In genomic region chr19:18388328-18389094, GRCh38 we compare ENCODE assay signal across 8 cellular contexts. TPM values are rescaled to one million over a fixed set of nuclear protein-coding genes. Genes with fewer than 3 reads are reported as not detected.
DNase-seq lines count a peak whose midpoint lies in the region; ATAC-seq, FAIRE-seq and TF ChIP-seq lines count a peak whose summit lies in the region.

No MANE protein-coding gene starts in this region.

- H3K36me3 Mint-ChIP-seq in MCF 10A (ENCODE audit: insufficient read depth, unreplicated experiment): peaks cover 43% of the 10 kb centered on the region

- ATAC-seq in HG02588 (IDR thresholded peaks at IDR 0.05; ENCODE audit: unreplicated experiment): peak; percentile 64
- ATAC-seq in HG03025 (IDR thresholded peaks at IDR 0.05; ENCODE audit: low FRiP score, unreplicated experiment): no peak

- peaks cover 23% of the 10 kb centered on the region for H3K4me1 Mint-ChIP-seq in MCF 10A (ENCODE audit: insufficient read depth, unreplicated experiment)

- no peak overlapping the region for H3K9ac ChIP-seq in keratinocyte (ENCODE audit: control insufficient read depth, extremely low read depth, insufficient read depth, low read length)

- dilution Hi-C loops in keratinocyte (cut with MboI; ENCODE audit: extremely low pct_ligation_motif_present, low sequenced_read_pairs): no loop called here

- no peak overlapping the region for H3K27ac Mint-ChIP-seq in MCF 10A (ENCODE audit: low read depth, unreplicated experiment)

- H3K79me2 ChIP-seq in keratinocyte (ENCODE audit: control insufficient read depth, insufficient read depth, low read length): no peaks in the 10 kb centered on the region

- POLR2A ChIA-PET in MCF 10A (lab: Yijun Ruan, JAX): interaction anchor here (0.7 to 5.5 kb wide), 8 partner anchors 11 to 1173 kb away, joined by 3 to 44 read pairs (median 4); partner anchors contain the start of genes JUND and SSBP4

- no peaks in the 10 kb centered on the region for H3K9me3 ChIP-seq in keratinocyte (ENCODE audit: control insufficient read depth, low read depth, low read length)

- no peak overlapping the region for H3K27ac ChIP-seq in keratinocyte (ENCODE audit: control insufficient read depth, insufficient read depth, low read length)

- DNase-seq in GM12864 (ENCODE audit: low read depth) (peak; percentile 43), NCI-H1694 treated with DMSO at 0.1 percent for 48 hours (lab: John Stamatoyannopoulos, UW) (peak; percentile 64), UCSD-AML1 (lab: John Stamatoyannopoulos, UW; ENCODE audit: unreplicated experiment) (peak; percentile 87), MCF 10A (ENCODE audit: unreplicated experiment) (peak; percentile 54), keratinocyte (ENCODE audit: low read depth, low spot score) (no peak)
- DNase-seq in stimulated activated CD4-positive, alpha-beta T cell treated with anti-CD3 and anti-CD28 coated beads, Interleukin-15, amount 100 ng/mL, for 1 hour (ENCODE audit: low read depth in 1 of 2, low spot score in 1 of 2): peak; percentile 61 to 73

- H3K27me3 Mint-ChIP-seq in MCF 10A (ENCODE audit: insufficient read depth, unreplicated experiment): no peaks in the 10 kb centered on the region

- H3K9me1 ChIP-seq in keratinocyte (ENCODE audit: control insufficient read depth, extremely low read depth, insufficient read depth, low read length): no peaks in the 10 kb centered on the region

- BruUV-seq in MCF 10A (replicated peaks; lab: Mats Ljungman, UMichigan): no TSS peak

- peak overlapping the region; percentile 43 for H3K4me3 ChIP-seq in GM12864 (ENCODE audit: low read depth, low read length)
- peak overlapping the region; percentile 13 to 41 (median 26) for H3K4me3 ChIP-seq in keratinocyte (ENCODE audit: control insufficient read depth in 2 of 3, extremely low read depth in 1 of 3, insufficient read depth in 2 of 3, low read depth in 1 of 3, low read length in 3 of 3)

- TF ChIP-seq CTCF in GM12864 (IDR thresholded peaks at IDR 0.05; ENCODE audit: low read depth, low read length, missing control alignments) (peak; percentile 100), MCF 10A (IDR thresholded peaks at IDR 0.05; ENCODE audit: unreplicated experiment) (peak; percentile 95), keratinocyte (optimal IDR thresholded peaks at IDR 0.05 in 1 of 3, IDR thresholded peaks at IDR 0.05 in 1 of 3, conservative IDR thresholded peaks at IDR 0.05 in 1 of 3; ENCODE audit: extremely low read depth in 1 of 3, insufficient read depth in 2 of 3, low read length in 3 of 3) (peak; percentile 83 to 98 (median 95))

- peaks cover 17% of the 10 kb centered on the region for H3K4me1 ChIP-seq in keratinocyte (ENCODE audit: control insufficient read depth, extremely low read depth, insufficient read depth, low read length)

- H2AFZ ChIP-seq in keratinocyte (ENCODE audit: control insufficient read depth, low read length): peak overlapping the region; percentile 76

- no peaks in the 10 kb centered on the region for H4K20me1 ChIP-seq in keratinocyte (ENCODE audit: control insufficient read depth, extremely low read depth, insufficient read depth, low read length)

- H3K27me3 ChIP-seq in keratinocyte (ENCODE audit: control insufficient read depth, extremely low read depth, insufficient read depth, low read length): peaks cover 16% of the 10 kb centered on the region

- peak overlapping the region; percentile 73 for H3K4me2 ChIP-seq in keratinocyte (ENCODE audit: control insufficient read depth, extremely low read depth, insufficient read depth, low read depth, low read length)

- intact Hi-C loops in MCF 10A (cut with micrococcal nuclease): no loop called here

- no peaks in the 10 kb centered on the region for H3K9me3 Mint-ChIP-seq in MCF 10A (ENCODE audit: unreplicated experiment)

- no peaks in the 10 kb centered on the region for H3K36me3 ChIP-seq in keratinocyte (ENCODE audit: control insufficient read depth in 2 of 2, extremely low read depth in 1 of 2, insufficient read depth in 2 of 2, low read length in 2 of 2)

- CTCF ChIA-PET in MCF 10A (lab: Yijun Ruan, JAX): interaction anchor here (0.6 to 5.5 kb wide), 30 partner anchors 10 to 462 kb away, joined by 3 to 61 read pairs (median 4); partner anchors contain the start of genes LRRC25, LSM4 and SSBP4

- H3K4me3 Mint-ChIP-seq in MCF 10A (ENCODE audit: unreplicated experiment): peak overlapping the region; percentile 79

- FAIRE-seq in keratinocyte (lab: Jason Lieb, UNC): no peak

RNA-seq across cellular contexts. Expression of gene GDF15, which starts 2.6 kb away (rescaled TPM):
- total RNA-seq in MCF 10A (2022): 193 and 288 TPM in 2 replicates
- 0.27 to 0.49 TPM (median 0.31 TPM) in 3 replicates for polyA plus RNA-seq in keratinocyte
- polyA plus RNA-seq in keratinocyte (2011; ENCODE audit: low read depth): 13.0 TPM
- 0.56 and 0.99 TPM in 2 replicates for polyA plus RNA-seq in keratinocyte (2011; cell fraction: cytosol; rRNA removed)
- 1.9 and 2.4 TPM in 2 replicates for polyA plus RNA-seq in keratinocyte (2011; cell fraction: nucleus; rRNA removed)
- 0.39 and 61.8 TPM in 2 replicates for polyA plus RNA-seq in keratinocyte (2012; ENCODE audit: low replicate concordance)
- polyA minus RNA-seq in keratinocyte: 0.20 to 1.0 TPM in 2 of 3 replicates, not detected in the other
- not detected for polyA minus RNA-seq in keratinocyte (2011; cell fraction: cytosol; rRNA and poly(A)+ RNA removed)
- polyA minus RNA-seq in keratinocyte (2011; cell fraction: nucleus; rRNA and poly(A)+ RNA removed): 1.6 and 2.0 TPM in 2 replicates

RNA-seq across cellular contexts. Expression of gene LRRC25, which starts 8.9 kb away (rescaled TPM):
- not detected in 2 replicates for total RNA-seq in MCF 10A (2022)
- polyA plus RNA-seq in keratinocyte: not detected in 3 replicates
- polyA plus RNA-seq in keratinocyte (2011; ENCODE audit: low read depth): not detected
- polyA plus RNA-seq in keratinocyte (2011; cell fraction: cytosol; rRNA removed): not detected in 2 replicates
- polyA plus RNA-seq in keratinocyte (2011; cell fraction: nucleus; rRNA removed): not detected in 2 replicates
- polyA plus RNA-seq in keratinocyte (2012; ENCODE audit: low replicate concordance): not detected in 2 replicates
- polyA minus RNA-seq in keratinocyte: not detected in 3 replicates
- not detected for polyA minus RNA-seq in keratinocyte (2011; cell fraction: cytosol; rRNA and poly(A)+ RNA removed)
- polyA minus RNA-seq in keratinocyte (2011; cell fraction: nucleus; rRNA and poly(A)+ RNA removed): not detected in 2 replicates

RNA-seq across cellular contexts. Expression of gene SSBP4, which starts 30.7 kb away (rescaled TPM):
- total RNA-seq in MCF 10A (2022): 22.3 and 26.3 TPM in 2 replicates
- polyA plus RNA-seq in keratinocyte: 7.5 to 11.3 TPM (median 10.8 TPM) in 3 replicates
- 3.6 TPM for polyA plus RNA-seq in keratinocyte (2011; ENCODE audit: low read depth)
- 4.1 and 15.9 TPM in 2 replicates for polyA plus RNA-seq in keratinocyte (2011; cell fraction: cytosol; rRNA removed)
- polyA plus RNA-seq in keratinocyte (2011; cell fraction: nucleus; rRNA removed): 12.5 and 15.5 TPM in 2 replicates
- polyA plus RNA-seq in keratinocyte (2012; ENCODE audit: low replicate concordance): 10.1 and 20.9 TPM in 2 replicates
- polyA minus RNA-seq in keratinocyte: 2.2 to 9.2 TPM (median 4.5 TPM) in 3 replicates
- polyA minus RNA-seq in keratinocyte (2011; cell fraction: cytosol; rRNA and poly(A)+ RNA removed): 34.0 TPM
- polyA minus RNA-seq in keratinocyte (2011; cell fraction: nucleus; rRNA and poly(A)+ RNA removed): 10.2 and 19.3 TPM in 2 replicates

RNA-seq across cellular contexts. Expression of gene PGPEP1, which starts 48.1 kb away (rescaled TPM):
- total RNA-seq in MCF 10A (2022): 6.5 and 11.9 TPM in 2 replicates
- 4.8 to 5.8 TPM (median 5.6 TPM) in 3 replicates for polyA plus RNA-seq in keratinocyte
- 1.3 TPM for polyA plus RNA-seq in keratinocyte (2011; ENCODE audit: low read depth)
- 4.0 and 4.4 TPM in 2 replicates for polyA plus RNA-seq in keratinocyte (2011; cell fraction: cytosol; rRNA removed)
- polyA plus RNA-seq in keratinocyte (2011; cell fraction: nucleus; rRNA removed): 9.2 and 10.9 TPM in 2 replicates
- 4.5 and 4.8 TPM in 2 replicates for polyA plus RNA-seq in keratinocyte (2012; ENCODE audit: low replicate concordance)
- 8.9 to 13.1 TPM (median 11.7 TPM) in 3 replicates for polyA minus RNA-seq in keratinocyte
- 7.5 TPM for polyA minus RNA-seq in keratinocyte (2011; cell fraction: cytosol; rRNA and poly(A)+ RNA removed)
- polyA minus RNA-seq in keratinocyte (2011; cell fraction: nucleus; rRNA and poly(A)+ RNA removed): 6.7 and 7.3 TPM in 2 replicates

RNA-seq across cellular contexts. Expression of gene ISYNA1, which starts 49.4 kb away (rescaled TPM):
- 6.8 and 7.7 TPM in 2 replicates for total RNA-seq in MCF 10A (2022)
- 3.5 to 8.3 TPM (median 7.0 TPM) in 3 replicates for polyA plus RNA-seq in keratinocyte
- polyA plus RNA-seq in keratinocyte (2011; ENCODE audit: low read depth): 0.60 TPM
- 3.1 and 7.3 TPM in 2 replicates for polyA plus RNA-seq in keratinocyte (2011; cell fraction: cytosol; rRNA removed)
- polyA plus RNA-seq in keratinocyte (2011; cell fraction: nucleus; rRNA removed): 17.4 and 28.2 TPM in 2 replicates
- polyA plus RNA-seq in keratinocyte (2012; ENCODE audit: low replicate concordance): 7.7 and 10.7 TPM in 2 replicates
- 3.3 to 6.8 TPM (median 5.9 TPM) in 3 replicates for polyA minus RNA-seq in keratinocyte
- polyA minus RNA-seq in keratinocyte (2011; cell fraction: cytosol; rRNA and poly(A)+ RNA removed): 15.5 TPM
- 6.5 and 8.8 TPM in 2 replicates for polyA minus RNA-seq in keratinocyte (2011; cell fraction: nucleus; rRNA and poly(A)+ RNA removed)
